In genomic region chr7:133723044-133723443, GRCh38 we compare ENCODE assay signal across 1 cellular context.
TF ChIP-seq lines count a peak whose summit lies in the region.

No MANE protein-coding gene starts in this region.

TF ChIP-seq in GM23338, 12 proteins besides CTCF, POLR2A, EP300 and RAD21 (continued from another document):
- TF ChIP-seq REST (IDR thresholded peaks at IDR 0.05; ENCODE audit: unreplicated experiment) = no peak
- TF ChIP-seq ZNF331 (CRISPR knock-in tag; IDR thresholded peaks at IDR 0.05; ENCODE audit: low read depth) = no peak
- TF ChIP-seq CREB1 (CRISPR knock-in tag; IDR thresholded peaks at IDR 0.05; ENCODE audit: low read depth) = no peak
- no peak for TF ChIP-seq STAT1 (IDR thresholded peaks at IDR 0.05; ENCODE audit: unreplicated experiment)
- TF ChIP-seq EZH2phosphoT487 (IDR thresholded peaks at IDR 0.05; ENCODE audit: unreplicated experiment) = no peak
- TF ChIP-seq ETS1 (IDR thresholded peaks at IDR 0.05) = no peak
- TF ChIP-seq NANOG (IDR thresholded peaks at IDR 0.05; ENCODE audit: borderline replicate concordance) = no peak
